ENCODE assay signal across 1 cellular context in genomic region chr19:35648017-35648961, GRCh38.
TF ChIP-seq lines count a peak whose summit lies in the region.

TSS of gene COX6B1 (plus strand) at chr19:35648323. CDS start at chr19:35651244, 2,921 bp downstream.

TF ChIP-seq in GM12878, 131 proteins besides CTCF, POLR2A, EP300 and RAD21 (continued from another document):
- no peak for TF ChIP-seq ZNF592 (IDR thresholded peaks at IDR 0.05)
